In the genomic region with DNA sequence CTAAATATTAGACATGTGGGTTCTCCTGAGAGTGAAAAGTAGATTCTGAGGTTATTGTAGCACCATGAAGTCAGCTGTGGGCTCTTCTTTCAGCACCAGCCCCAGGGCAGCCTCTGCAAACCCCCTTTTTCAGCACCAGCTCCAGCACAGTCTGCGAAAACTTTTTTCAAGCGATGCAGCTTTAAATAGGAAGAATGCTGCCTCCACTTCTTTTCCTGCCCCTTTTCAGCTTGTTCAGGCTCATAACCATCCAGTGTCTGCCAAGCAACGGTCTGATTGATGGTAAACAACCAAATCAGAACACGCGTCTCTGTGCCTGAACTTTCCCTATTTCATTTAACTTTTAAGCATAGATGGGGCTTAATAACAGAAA, we compare ENCODE assay signal across 8 cellular contexts. TPM values are rescaled to one million over a fixed set of nuclear protein-coding genes. Genes with fewer than 3 reads are reported as not detected.
A peak's percentile ranks its signal among the peaks of the same experiment; 100 is the strongest.
DNase-seq lines count a peak whose midpoint lies in the region; ATAC-seq, FAIRE-seq and TF ChIP-seq lines count a peak whose summit lies in the region.

A gene (minus strand): TSS at position 155 of the 373 bp plus-strand sequence. CDS start 157 bp downstream, outside the sequence.

- no peak within 1 kb of the TSS for H2BK5ac ChIP-seq in mesenchymal stem cell (ENCODE audit: low read depth, low read length, poor library complexity, severe bottlenecking)

- H2AFZ ChIP-seq in mesenchymal stem cell (ENCODE audit: low read depth, low read length): no peak within 1 kb of the TSS

- WGBS in mesenchymal stem cell: 0% methylated on average over 5 of the region's 5 CpGs

- no peak within 1 kb of the TSS for H2AK5ac ChIP-seq in mesenchymal stem cell (ENCODE audit: low read length, severe bottlenecking)

- peak; percentile 96 for FAIRE-seq in A204.1 (lab: Jason Lieb, UNC)
- FAIRE-seq in endometrium (lab: Jason Lieb, UNC): peak; percentile 80
- FAIRE-seq in urothelium cell line (lab: Jason Lieb, UNC): no peak

- H2BK12ac ChIP-seq in mesenchymal stem cell (ENCODE audit: low read length in 2 of 2): peak within 1 kb of the TSS in 1 of 2 experiments; percentile 5

- ATAC-seq in HG03135 (IDR thresholded peaks at IDR 0.05; ENCODE audit: unreplicated experiment): no peak
- ATAC-seq in HG02678 (IDR thresholded peaks at IDR 0.05; ENCODE audit: unreplicated experiment): no peak

- H3K27me3 ChIP-seq in mesenchymal stem cell (ENCODE audit: control insufficient read depth in 1 of 2, insufficient read depth in 1 of 2, low read length in 2 of 2): no peaks in the 10 kb centered on the region
- H3K27me3 ChIP-seq in BE2C: no peaks in the 10 kb centered on the region

- TF ChIP-seq CTCF in BE2C (IDR thresholded peaks at IDR 0.05; ENCODE audit: low read depth, low read length): no peak

- H3K4me1 ChIP-seq in mesenchymal stem cell (ENCODE audit: control insufficient read depth, insufficient read depth, low read depth, low read length) (peaks cover 1% of the 10 kb centered on the region), BE2C (no peaks in the 10 kb centered on the region)

- H3K79me1 ChIP-seq in mesenchymal stem cell (replicated peaks; ENCODE audit: low read length, poor library complexity, severe bottlenecking): no peaks in the 10 kb centered on the region

- no peak within 1 kb of the TSS for H4K91ac ChIP-seq in mesenchymal stem cell (ENCODE audit: low read length)

- peaks cover 0 to 3% of the 10 kb centered on the region in 2 experiments for H3K36me3 ChIP-seq in mesenchymal stem cell (ENCODE audit: control insufficient read depth in 1 of 2, insufficient read depth in 2 of 2, low read depth in 1 of 2, low read length in 2 of 2)
- no peaks in the 10 kb centered on the region for H3K36me3 ChIP-seq in BE2C

- DNase-seq in NAMALWA (ENCODE audit: low spot score) (peak; percentile 9), mesenchymal stem cell (peak; percentile 94), urothelium cell line (ENCODE audit: low spot score) (peak; percentile 40), BE2C (no peak)

- H3K23ac ChIP-seq in mesenchymal stem cell (ENCODE audit: low read length in 2 of 2): no peak within 1 kb of the TSS

- peak within 1 kb of the TSS; percentile 39 to 93 for H3K4me3 ChIP-seq in mesenchymal stem cell (ENCODE audit: insufficient read depth in 1 of 2, low read depth in 1 of 2, low read length in 2 of 2)
- no peak within 1 kb of the TSS for H3K4me3 ChIP-seq in BE2C (ENCODE audit: low read depth, low read length)

- peak within 1 kb of the TSS; percentile 97 for H3K9ac ChIP-seq in mesenchymal stem cell (ENCODE audit: low read length)

- no peak within 1 kb of the TSS for H4K8ac ChIP-seq in mesenchymal stem cell (ENCODE audit: low read length)

- no peak within 1 kb of the TSS for H2BK120ac ChIP-seq in mesenchymal stem cell (ENCODE audit: low read depth, low read length)

- H3K9me3 ChIP-seq in mesenchymal stem cell (ENCODE audit: control insufficient read depth, low read length): no peaks in the 10 kb centered on the region
- H3K9me3 ChIP-seq in BE2C: no peaks in the 10 kb centered on the region

- H3K18ac ChIP-seq in mesenchymal stem cell (ENCODE audit: low read depth in 1 of 2, low read length in 2 of 2): peak within 1 kb of the TSS; percentile 38 to 93

- no peak within 1 kb of the TSS for H2BK15ac ChIP-seq in mesenchymal stem cell (ENCODE audit: low read depth, poor library complexity, severe bottlenecking)

- H3K27ac ChIP-seq in mesenchymal stem cell (ENCODE audit: low read length, poor library complexity, severe bottlenecking): peak within 1 kb of the TSS; percentile 94

- H3K14ac ChIP-seq in mesenchymal stem cell (ENCODE audit: low read length in 2 of 2): no peak within 1 kb of the TSS

- H3K4ac ChIP-seq in mesenchymal stem cell (ENCODE audit: low read depth in 1 of 2, low read length in 2 of 2): peak within 1 kb of the TSS; percentile 5 to 78

- peak within 1 kb of the TSS; percentile 78 for H3K4me2 ChIP-seq in mesenchymal stem cell (ENCODE audit: low read length, poor library complexity, severe bottlenecking)

RNA-seq across cellular contexts. Expression of the gene that starts here (rescaled TPM):
- 506 TPM for polyA plus RNA-seq in mesenchymal stem cell (2013, experiment 1 of 2)
- 508 TPM for polyA plus RNA-seq in mesenchymal stem cell (2013, experiment 2 of 2)
- polyA plus RNA-seq in BE2C (2012; ENCODE audit: insufficient read depth, insufficient read length, low read depth): 2.8 TPM
